21 cellular contexts compared by ENCODE assay signal in genomic region chr16:10813123-10813455, GRCh38. TPM values are rescaled to one million over a fixed set of nuclear protein-coding genes. Genes with fewer than 3 reads are reported as not detected.
A peak's percentile ranks its signal among the peaks of the same experiment; 100 is the strongest.
DNase-seq lines count a peak whose midpoint lies in the region; ATAC-seq and TF ChIP-seq lines count a peak whose summit lies in the region.
"Had no signal": no experiment of that assay in that cellular context is flagged by ENCODE, and none has a peak within 500 bp of the region (broad histone marks: within the 10 kb centered on the region; RNA-seq: fewer than 3 reads in every experiment).

No MANE protein-coding gene starts in this region.

- no peak overlapping the region for H4K91ac ChIP-seq in trophoblast cell (ENCODE audit: low read depth, low read length)

- no peak overlapping the region for H2BK12ac ChIP-seq in trophoblast cell (ENCODE audit: low read length)

- peak overlapping the region; percentile 32 for H3K4me3 ChIP-seq in OCI-LY7 (ENCODE audit: low read depth, low read length, poor library complexity, severe bottlenecking)
- H3K4me3 ChIP-seq in trophoblast cell (ENCODE audit: low read depth, low read length): no peak overlapping the region
- H3K4me3 ChIP-seq: GM23248 had no signal

- H3K79me1 ChIP-seq in trophoblast cell (ENCODE audit: low read length): no peaks in the 10 kb centered on the region

- no peak overlapping the region for H3K4me3 Mint-ChIP-seq in T-helper 1 cell treated with Interleukin-12 subunit alpha and Interleukin-12 subunit beta and Interleukin-4 antibody, amounts not matched to agents 30 μg/mL and 1 μg/mL, for 36 hours

- POLR2A ChIA-PET in OCI-LY7 (lab: Charles Lee): no interaction called here

- H3K4me1 Mint-ChIP-seq in T-helper 1 cell treated with Interleukin-12 subunit alpha and Interleukin-12 subunit beta and Interleukin-4 antibody, amounts not matched to agents 30 μg/mL and 1 μg/mL, for 36 hours (ENCODE audit: low read depth): peaks cover 9% of the 10 kb centered on the region

- no peak overlapping the region for H3K23ac ChIP-seq in trophoblast cell (ENCODE audit: low read length)

- no peak overlapping the region for H2AK5ac ChIP-seq in trophoblast cell (ENCODE audit: low read length)

- H2AFZ ChIP-seq in OCI-LY7 (ENCODE audit: low read length) (peak overlapping the region; percentile 83), trophoblast cell (ENCODE audit: insufficient read depth, low read length, poor library complexity) (no peak overlapping the region)
- H2AFZ ChIP-seq: GM23248 had no signal

- H3K9ac ChIP-seq in trophoblast cell (ENCODE audit: low read length): no peak overlapping the region
- H3K9ac ChIP-seq: GM23248, SK-N-SH had no signal

- no peak overlapping the region for H3K14ac ChIP-seq in trophoblast cell (ENCODE audit: low read length)

- H3K4me2 ChIP-seq in OCI-LY7 (ENCODE audit: low read length) (peak overlapping the region; percentile 58), trophoblast cell (ENCODE audit: low read length) (no peak overlapping the region)
- H3K4me2 ChIP-seq: SK-N-SH had no signal

- H3K36me3 Mint-ChIP-seq in T-helper 1 cell treated with Interleukin-12 subunit alpha and Interleukin-12 subunit beta and Interleukin-4 antibody, amounts not matched to agents 30 μg/mL and 1 μg/mL, for 36 hours (ENCODE audit: low read depth): no peaks in the 10 kb centered on the region
- H3K36me3 Mint-ChIP-seq: IgD-negative memory B cell had no signal

- peaks cover 6% of the 10 kb centered on the region for H3K27me3 Mint-ChIP-seq in T-helper 1 cell treated with Interleukin-12 subunit alpha and Interleukin-12 subunit beta and Interleukin-4 antibody, amounts not matched to agents 30 μg/mL and 1 μg/mL, for 36 hours (ENCODE audit: low read depth)
- H3K27me3 Mint-ChIP-seq: IgD-negative memory B cell had no signal

- no peaks in the 10 kb centered on the region for H3K79me2 ChIP-seq in OCI-LY7 (ENCODE audit: insufficient read depth, low read depth, low read length)
- H3K79me2 ChIP-seq in trophoblast cell (ENCODE audit: control insufficient read depth, insufficient read depth, low read length, poor library complexity): no peaks in the 10 kb centered on the region

- no peak overlapping the region for H3K4ac ChIP-seq in trophoblast cell (ENCODE audit: low read depth, low read length)

- no CpG with 5 or more reads among the region's 4 CpGs for WGBS in trophoblast cell (ENCODE audit: extremely low coverage, insufficient coverage, insufficient read length)

- peaks cover 45% of the 10 kb centered on the region for H3K4me1 ChIP-seq in OCI-LY7 (ENCODE audit: insufficient read depth, low read length, poor library complexity, severe bottlenecking)
- H3K4me1 ChIP-seq in trophoblast cell (ENCODE audit: control insufficient read depth in 1 of 2, insufficient read depth in 2 of 2, low read length in 2 of 2): no peaks in the 10 kb centered on the region
- no peaks in the 10 kb centered on the region for H3K4me1 ChIP-seq in foreskin keratinocyte

- no peak overlapping the region for H4K8ac ChIP-seq in trophoblast cell (ENCODE audit: low read depth, low read length)

- H2BK5ac ChIP-seq in trophoblast cell (ENCODE audit: low read depth, low read length, poor library complexity): no peak overlapping the region

- peak overlapping the region; percentile 55 for H3K27ac ChIP-seq in OCI-LY7 (ENCODE audit: low read depth, low read length, poor library complexity, severe bottlenecking)
- H3K27ac ChIP-seq in trophoblast cell (ENCODE audit: low read depth, low read length): no peak overlapping the region
- no peak overlapping the region for H3K27ac ChIP-seq in foreskin keratinocyte
- H3K27ac ChIP-seq: 22Rv1, C4-2B, GM23248 had no signal

- intact Hi-C loops in OCI-LY7 (cut with micrococcal nuclease; ENCODE audit: unreplicated experiment) (loop anchor here (5.0 kb wide), 1 partner anchor 64 kb away; the partner anchor contains the start of gene CIITA), posterior vena cava (cut with DNase I) (no loop called here)

- ATAC-seq in GM18519 (IDR thresholded peaks at IDR 0.05; ENCODE audit: low FRiP score, unreplicated experiment): peak; percentile 9
- ATAC-seq in foreskin keratinocyte: no peak
- ATAC-seq in HG03565 (IDR thresholded peaks at IDR 0.05; ENCODE audit: unreplicated experiment): no peak
- ATAC-seq: HCT116 had no signal

- H4K20me1 ChIP-seq in OCI-LY7 (ENCODE audit: insufficient read depth, low read length): no peaks in the 10 kb centered on the region

- no peaks in the 10 kb centered on the region for H3K36me3 ChIP-seq in OCI-LY7 (ENCODE audit: insufficient read depth, low read length)
- H3K36me3 ChIP-seq in trophoblast cell (ENCODE audit: control insufficient read depth in 1 of 2, insufficient read depth in 2 of 2, low read length in 2 of 2): no peaks in the 10 kb centered on the region

- no peak for TF ChIP-seq CTCF in OCI-LY7 (conservative IDR thresholded peaks at IDR 0.05; ENCODE audit: low read length)
- TF ChIP-seq CTCF in foreskin keratinocyte (conservative IDR thresholded peaks at IDR 0.05): no peak

- H3K9me3 ChIP-seq in OCI-LY7 (ENCODE audit: low read length): no peaks in the 10 kb centered on the region
- H3K9me3 ChIP-seq in trophoblast cell (ENCODE audit: insufficient read depth, low read depth, low read length): no peaks in the 10 kb centered on the region
- H3K9me3 ChIP-seq: SK-N-SH had no signal

- CTCF ChIA-PET in OCI-LY7 (lab: Charles Lee; ENCODE audit: unreplicated experiment): no interaction called here

- no peak overlapping the region for H3K18ac ChIP-seq in trophoblast cell (ENCODE audit: low read length)

- no peak overlapping the region for H4K12ac ChIP-seq in trophoblast cell (ENCODE audit: low read depth, low read length)

- no peak overlapping the region for H2BK120ac ChIP-seq in trophoblast cell (ENCODE audit: insufficient read depth, low read length, poor library complexity)

- H3K27me3 ChIP-seq in trophoblast cell (ENCODE audit: insufficient read depth, low read length): peaks cover under 1% of the 10 kb centered on the region
- peaks cover 14% of the 10 kb centered on the region for H3K27me3 ChIP-seq in foreskin keratinocyte

- DNase-seq in T-helper 1 cell (no peak), OCI-LY7 (ENCODE audit: low spot score) (no peak), posterior vena cava (ENCODE audit: low spot score) (peak; percentile 18), trophoblast cell (no peak), foreskin keratinocyte (no peak)
- DNase-seq: GM23248; NCI-H1048; NCI-H146; NCI-H2227 treated with DMSO at 0.1 percent for 48 hours; NCI-H526; NK-92 treated with Interleukin-12 subunit alpha and Interleukin-12 subunit beta, amount 100 ng/mL, for 24 hours; Right ventricle myocardium superior; SK-N-SH had no signal

- H3K27ac Mint-ChIP-seq in T-helper 1 cell treated with Interleukin-12 subunit alpha and Interleukin-12 subunit beta and Interleukin-4 antibody, amounts not matched to agents 30 μg/mL and 1 μg/mL, for 36 hours: peak overlapping the region; percentile 52
- H3K27ac Mint-ChIP-seq: IgD-negative memory B cell had no signal

- no peaks in the 10 kb centered on the region for H3K9me3 Mint-ChIP-seq in T-helper 1 cell treated with Interleukin-12 subunit alpha and Interleukin-12 subunit beta and Interleukin-4 antibody, amounts not matched to agents 30 μg/mL and 1 μg/mL, for 36 hours
- H3K9me3 Mint-ChIP-seq: IgD-negative memory B cell had no signal

- BruUV-seq in OCI-LY7 (replicated peaks; lab: Mats Ljungman, UMichigan): no TSS peak

- no peaks in the 10 kb centered on the region for H3K9me2 ChIP-seq in OCI-LY7 (ENCODE audit: insufficient read depth, low read length)
- H3K9me2 ChIP-seq: SK-N-SH had no signal

RNA-seq across cellular contexts. Expression of gene TVP23A, which starts 5.5 kb away (rescaled TPM):
- total RNA-seq in OCI-LY7 (2014; rRNA removed; shearing (Covaris generic)): 0.23 and 0.57 TPM in 2 replicates
- total RNA-seq in OCI-LY7 (2022) (not detected in 2 replicates), posterior vena cava (1 to 10 TPM; 2.1 to 3.7 TPM), foreskin keratinocyte (not detected in 2 replicates)
- 0.26 and 0.40 TPM in 2 replicates for polyA plus RNA-seq in trophoblast cell (2013)
- polyA plus RNA-seq in foreskin keratinocyte: not detected in 2 replicates
- total RNA-seq: GM23248, HT-29 had no signal
